ENCODE assay signal across 8 cellular contexts in the genomic region with DNA sequence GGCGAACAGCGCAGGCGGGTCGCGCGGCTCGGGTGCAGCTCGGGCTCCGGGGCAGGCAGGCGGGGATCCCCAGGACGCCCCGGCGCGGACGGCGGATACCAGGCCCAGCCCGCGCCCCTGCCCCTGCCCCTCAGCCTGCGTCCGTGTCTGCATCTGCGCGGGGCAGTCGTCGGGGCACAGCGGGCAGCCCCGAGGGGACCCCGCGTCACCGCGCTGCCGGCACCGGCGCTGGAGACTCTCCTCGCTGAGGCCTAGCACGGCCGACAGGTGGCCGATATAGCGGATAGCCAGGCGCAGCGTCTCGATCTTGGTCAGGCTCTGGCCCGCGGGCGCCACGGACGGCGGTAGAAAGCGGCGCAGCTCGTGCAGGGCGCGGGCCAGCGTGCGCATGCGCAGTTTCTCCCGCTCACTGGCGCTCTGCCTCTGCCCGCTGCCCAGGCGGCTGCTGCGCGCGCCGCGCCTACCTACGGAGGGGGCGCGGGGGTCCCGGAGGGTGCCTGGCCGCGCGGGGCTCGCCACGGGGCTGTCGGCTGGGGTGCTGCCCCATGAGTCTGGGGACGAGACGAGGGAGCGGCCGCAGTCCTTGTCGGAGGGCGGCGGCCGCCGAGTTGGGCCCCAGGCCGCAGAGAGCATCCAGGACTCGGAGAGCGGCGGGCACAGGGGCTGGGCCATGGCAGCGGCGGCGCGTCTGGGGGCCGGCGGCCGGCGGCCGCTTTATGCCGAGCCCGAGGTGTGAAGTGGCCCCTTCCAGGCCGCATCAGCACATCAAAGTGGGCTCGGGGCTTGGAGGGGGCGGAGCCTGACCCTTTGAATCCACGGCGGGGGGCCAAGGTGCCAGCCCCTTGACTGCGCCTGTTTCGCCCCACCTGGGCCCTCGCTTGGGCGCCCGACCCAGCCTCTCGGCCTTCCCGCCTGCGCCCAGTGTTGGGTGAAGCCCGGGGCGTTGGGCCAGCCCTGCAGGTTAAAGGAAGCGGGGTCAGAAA. TPM values are rescaled to one million over a fixed set of nuclear protein-coding genes. Genes with fewer than 3 reads are reported as not detected.
A peak's percentile ranks its signal among the peaks of the same experiment; 100 is the strongest.
DNase-seq lines count a peak whose midpoint lies in the region; ATAC-seq, FAIRE-seq and TF ChIP-seq lines count a peak whose summit lies in the region.

A gene with protein sequence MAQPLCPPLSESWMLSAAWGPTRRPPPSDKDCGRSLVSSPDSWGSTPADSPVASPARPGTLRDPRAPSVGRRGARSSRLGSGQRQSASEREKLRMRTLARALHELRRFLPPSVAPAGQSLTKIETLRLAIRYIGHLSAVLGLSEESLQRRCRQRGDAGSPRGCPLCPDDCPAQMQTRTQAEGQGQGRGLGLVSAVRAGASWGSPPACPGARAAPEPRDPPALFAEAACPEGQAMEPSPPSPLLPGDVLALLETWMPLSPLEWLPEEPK (minus strand): TSS at position 690 of the 983 bp plus-strand sequence. CDS start 18 bp downstream, at position 672.

- TF ChIP-seq CTCF in adrenal gland (IDR thresholded peaks at IDR 0.05) (peak; percentile 51 to 93 (median 71)), progenitor cell of endocrine pancreas (IDR thresholded peaks at IDR 0.05; ENCODE audit: unreplicated experiment) (peak; percentile 84), upper lobe of right lung (IDR thresholded peaks at IDR 0.05) (peak; percentile 79)

- peak within 1 kb of the TSS; percentile 52 for H3K4me3 Mint-ChIP-seq in progenitor cell of endocrine pancreas (ENCODE audit: low read depth)

- H3K27ac Mint-ChIP-seq in progenitor cell of endocrine pancreas = no peak within 1 kb of the TSS

- H3K27me3 ChIP-seq in adrenal gland = no peaks in the 10 kb centered on the region
- H3K27me3 ChIP-seq in upper lobe of right lung = no peaks in the 10 kb centered on the region

- DNase-seq in GM12892 (ENCODE audit: insufficient read length) (peak; percentile 95), NCI-H1417 treated with DMSO at 0.1 percent for 48 hours (lab: John Stamatoyannopoulos, UW) (peak; percentile 74), SW 1271 (lab: John Stamatoyannopoulos, UW) (peak; percentile 72 to 96), adrenal gland (peak; percentile 92 to 95 (median 93)), left cardiac atrium (peak; percentile 94), progenitor cell of endocrine pancreas (ENCODE audit: low spot score, unreplicated experiment) (peak; percentile 91), upper lobe of right lung (peak; percentile 97)

- H3K4me3 ChIP-seq in adrenal gland (peak within 1 kb of the TSS; percentile 8 to 68 (median 60)), upper lobe of right lung (peak within 1 kb of the TSS; percentile 69)

- peaks cover 35% of the 10 kb centered on the region for H3K27me3 Mint-ChIP-seq in progenitor cell of endocrine pancreas

- WGBS in adrenal gland, 4 donors = 3 to 23% (median 6%) methylated on average over 7 to 114 of the region's 114 CpGs

- H3K27ac ChIP-seq in adrenal gland (peak within 1 kb of the TSS in 2 of 5 donors; percentile 31 to 47), upper lobe of right lung (peak within 1 kb of the TSS; percentile 58)

- H3K4me1 ChIP-seq in adrenal gland (replicated peaks in 1 of 2) = peaks cover 5 to 12% of the 10 kb centered on the region in 2 donors
- peaks cover 10% of the 10 kb centered on the region for H3K4me1 ChIP-seq in upper lobe of right lung

- intact Hi-C loops in adrenal gland (cut with DNase I) (no loop called here), left cardiac atrium (cut with DNase I) (loop anchor here in 1 of 2 donors (5.0 kb wide), 1 partner anchor 104 kb away; no protein-coding TSS in a partner anchor), upper lobe of right lung (cut with DNase I) (no loop called here)

- no peaks in the 10 kb centered on the region for H3K36me3 ChIP-seq in adrenal gland (replicated peaks in 1 of 2)
- no peaks in the 10 kb centered on the region for H3K36me3 ChIP-seq in upper lobe of right lung

- H3K4me1 Mint-ChIP-seq in progenitor cell of endocrine pancreas (ENCODE audit: low read depth) = no peaks in the 10 kb centered on the region

- peak; percentile 60; the same call in 1 of the 2 replicates for TF ChIP-seq POLR2A in GM12892 (IDR thresholded peaks at IDR 0.05; ENCODE audit: low read depth, low read length)
- peak in 1 of 2 donors; percentile 78 for TF ChIP-seq POLR2A in adrenal gland (IDR thresholded peaks at IDR 0.05)

- ATAC-seq in HG02840 (IDR thresholded peaks at IDR 0.05; ENCODE audit: low FRiP score, unreplicated experiment) = peak; percentile 88
- peak; percentile 95 to 96 for ATAC-seq in left cardiac atrium
- peak; percentile 95 for ATAC-seq in upper lobe of right lung

- FAIRE-seq in GM12892 (lab: Jason Lieb, UNC) = peak; percentile 97

- H3K9me3 ChIP-seq in adrenal gland (replicated peaks in 1 of 3) (no peaks in the 10 kb centered on the region), upper lobe of right lung (no peaks in the 10 kb centered on the region)

- no peaks in the 10 kb centered on the region for H3K9me3 Mint-ChIP-seq in progenitor cell of endocrine pancreas (ENCODE audit: low read depth)

- H3K36me3 Mint-ChIP-seq in progenitor cell of endocrine pancreas (ENCODE audit: insufficient read depth) = no peaks in the 10 kb centered on the region

RNA-seq across cellular contexts. Expression of the gene that starts here (rescaled TPM):
- 0.85 TPM for polyA plus RNA-seq in GM12892 (2012; ENCODE audit: missing spikeins)
- total RNA-seq in adrenal gland (1 to 10 TPM; 3.9 to 8.1 (median 6.2) TPM), left cardiac atrium (10 to 100 TPM in 1 of 2 donors, 1 to 10 TPM in 1; 4.7 to 10.5 TPM), progenitor cell of endocrine pancreas (0.50 and 0.51 TPM in 2 replicates), upper lobe of right lung (4.9 TPM)
- polyA plus RNA-seq in adrenal gland = 10 to 100 TPM in 1 of 3 donors, 1 to 10 TPM in 1, under 1 TPM in 1; 0.46 to 11.7 (median 4.3) TPM

Comparison
In these comparisons a context has a peak if more than half of its experiments do, and no peak if none do; other contexts are left out.
1. Peak in DNase-seq in progenitor cell of endocrine pancreas; RNA of the gene not detected or under 1 TPM.